ENCODE assay signal across 14 cellular contexts in the genomic region with DNA sequence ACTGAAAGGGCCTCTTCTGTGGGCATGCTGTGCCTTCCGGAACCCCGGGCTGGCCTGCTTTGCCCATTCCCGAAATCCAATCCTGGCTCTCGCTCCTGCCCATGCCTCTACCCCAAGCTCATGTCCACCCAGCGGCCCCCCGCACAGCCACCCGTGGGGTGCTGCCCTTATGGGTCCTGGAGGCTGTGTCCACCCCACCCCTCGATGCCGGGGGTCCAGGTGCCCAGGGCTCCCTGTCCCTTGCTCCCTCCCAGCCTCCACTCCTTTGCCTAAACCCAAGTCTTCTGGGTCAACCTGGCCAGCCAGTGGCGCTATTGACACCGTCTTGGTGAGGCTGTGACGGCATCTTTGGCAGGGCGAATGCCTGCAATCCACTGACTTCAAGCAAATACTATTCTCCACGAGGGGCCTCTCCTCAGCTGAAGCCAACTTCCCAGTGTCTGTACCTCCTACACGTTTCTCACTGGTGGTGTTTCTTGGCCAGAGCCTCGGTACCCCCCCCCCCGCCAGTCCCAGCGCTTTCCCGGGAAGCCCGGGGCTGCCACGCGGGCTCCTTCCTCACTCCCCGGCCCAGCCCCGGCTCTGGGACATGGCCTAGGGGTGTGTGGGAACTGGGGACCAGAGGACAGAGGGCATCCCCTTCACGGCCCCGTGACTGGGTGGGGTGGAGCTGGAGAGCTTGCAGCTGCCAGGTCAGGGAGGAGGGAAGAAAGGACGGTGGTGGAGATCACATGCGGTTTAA. TPM values are rescaled to one million over a fixed set of nuclear protein-coding genes. Genes with fewer than 3 reads are reported as not detected.
DNase-seq lines count a peak whose midpoint lies in the region; ATAC-seq and TF ChIP-seq lines count a peak whose summit lies in the region.
"Had no signal": no experiment of that assay in that cellular context is flagged by ENCODE, and none has a peak within 500 bp of the region (broad histone marks: within the 10 kb centered on the region; RNA-seq: fewer than 3 reads in every experiment).

No MANE protein-coding gene starts in this region.

- H3K4me2 ChIP-seq in mammary epithelial cell (ENCODE audit: insufficient read depth, low read depth, low read length), result no peak overlapping the region

- no peak overlapping the region for H2AFZ ChIP-seq in mammary epithelial cell (ENCODE audit: low read depth, low read length)

- in situ Hi-C loops in mammary epithelial cell (cut with MboI; ENCODE audit: low sequenced_read_pairs in 2 of 2), result no loop called here

- TF ChIP-seq CTCF in breast epithelium (IDR thresholded peaks at IDR 0.05) (no peak), mammary epithelial cell (conservative IDR thresholded peaks at IDR 0.05 in 1 of 2, IDR thresholded peaks at IDR 0.05 in 1 of 2; ENCODE audit: extremely low read depth in 1 of 2, insufficient read depth in 1 of 2, low read depth in 1 of 2, low read length in 2 of 2) (no peak), heart right ventricle (IDR thresholded peaks at IDR 0.05) (peak in 1 of 9 donors; percentile 17), upper lobe of left lung (IDR thresholded peaks at IDR 0.05) (no peak)

- H3K9me3 ChIP-seq in breast epithelium (no peaks in the 10 kb centered on the region), mammary epithelial cell (replicated peaks; ENCODE audit: insufficient read depth, low read length) (no peaks in the 10 kb centered on the region), heart right ventricle (no peaks in the 10 kb centered on the region), upper lobe of left lung (no peaks in the 10 kb centered on the region)

- WGBS in mammary epithelial cell (ENCODE audit: low coverage, missing lambda C conversion rate), result 72% methylated on average over 14 of the region's 28 CpGs
- WGBS in heart right ventricle, 2 donors, result 63 to 65% methylated on average over 28 of the region's 28 CpGs
- 68 to 75% methylated on average over 15 to 23 of the region's 28 CpGs for WGBS in upper lobe of left lung, 2 donors

- H3K4me1 ChIP-seq in breast epithelium, result no peaks in the 10 kb centered on the region
- H3K4me1 ChIP-seq in mammary epithelial cell (ENCODE audit: insufficient read depth, low read length), result no peaks in the 10 kb centered on the region
- peaks cover 0 to 6% (median 0%) of the 10 kb centered on the region in 9 donors for H3K4me1 ChIP-seq in heart right ventricle
- no peaks in the 10 kb centered on the region for H3K4me1 ChIP-seq in upper lobe of left lung

- peak overlapping the region in 1 of 3 donors; percentile 35 for H3K4me3 ChIP-seq in breast epithelium
- no peak overlapping the region for H3K4me3 ChIP-seq in mammary epithelial cell (replicated peaks in 1 of 3; ENCODE audit: insufficient read depth in 1 of 3, low read depth in 2 of 3, low read length in 3 of 3)
- no peak overlapping the region for H3K4me3 ChIP-seq in heart right ventricle
- no peak overlapping the region for H3K4me3 ChIP-seq in upper lobe of left lung

- H4K20me1 ChIP-seq in mammary epithelial cell (ENCODE audit: insufficient read depth, low read length), result peaks cover 14% of the 10 kb centered on the region

- H3K27me3 ChIP-seq in breast epithelium, result no peaks in the 10 kb centered on the region
- no peaks in the 10 kb centered on the region for H3K27me3 ChIP-seq in mammary epithelial cell (ENCODE audit: insufficient read depth, low read length)
- H3K27me3 ChIP-seq in heart right ventricle, result no peaks in the 10 kb centered on the region
- no peaks in the 10 kb centered on the region for H3K27me3 ChIP-seq in upper lobe of left lung

- BruUV-seq in mammary epithelial cell (replicated peaks; lab: Mats Ljungman, UMichigan), result no TSS peak

- CTCF ChIA-PET in mammary epithelial cell (lab: Charles Lee; ENCODE audit: low non-redundant PET), result interaction anchor here (0.6 kb wide), 1 partner anchor 20 kb away, joined by 11 read pairs; a partner anchor contains a TSS

- DNase-seq in breast epithelium (ENCODE audit: low spot score in 2 of 2), result peak in 1 of 2 donors; percentile 64
- no peak for DNase-seq in mammary epithelial cell
- DNase-seq in heart right ventricle, result no peak
- peak in 1 of 2 donors; percentile 75 for DNase-seq in upper lobe of left lung
- no peak for DNase-seq in NCI-H2227 (lab: John Stamatoyannopoulos, UW; ENCODE audit: unreplicated experiment)
- DNase-seq: ACHN; activated B cell treated with CpG ODN at 0.5 μM for 24 hours; activated T-cell treated with anti-CD3 and anti-CD28 coated beads, Interleukin-2, amount 50 U/mL, for 48 hours; DMS79; immature natural killer cell; naive thymus-derived CD8-positive, alpha-beta T cell; stimulated activated CD4-positive, alpha-beta T cell treated with anti-CD3 and anti-CD28 coated beads, Interleukin-15, amount 100 ng/mL, for 24 hours had no signal

- TF ChIP-seq EP300 in upper lobe of left lung (IDR thresholded peaks at IDR 0.05), result no peak

- H3K79me2 ChIP-seq in mammary epithelial cell (ENCODE audit: insufficient read depth, low read length), result peaks cover 11% of the 10 kb centered on the region

- no peak for TF ChIP-seq POLR2A in breast epithelium (IDR thresholded peaks at IDR 0.05)
- TF ChIP-seq POLR2A in upper lobe of left lung (IDR thresholded peaks at IDR 0.05), result peak in 1 of 4 donors; percentile 18

- H3K36me3 ChIP-seq in breast epithelium, result peaks cover 22% of the 10 kb centered on the region
- peaks cover 23% of the 10 kb centered on the region for H3K36me3 ChIP-seq in mammary epithelial cell (ENCODE audit: insufficient read depth, low read length)
- H3K36me3 ChIP-seq in heart right ventricle, result peaks cover 0 to 45% (median 25%) of the 10 kb centered on the region in 9 donors
- peaks cover 37 to 52% (median 46%) of the 10 kb centered on the region in 4 donors for H3K36me3 ChIP-seq in upper lobe of left lung

- H3K27ac ChIP-seq in breast epithelium (peak overlapping the region; percentile 50 to 82), mammary epithelial cell (ENCODE audit: insufficient read depth, low read depth, low read length) (no peak overlapping the region), heart right ventricle (no peak overlapping the region), upper lobe of left lung (peak overlapping the region in 1 of 4 donors; percentile 21)
- H3K27ac ChIP-seq: HL-60 had no signal

- intact Hi-C loops in breast epithelium (cut with DNase I; ENCODE audit: low total_unique reads) (no loop called here), mammary epithelial cell (cut with micrococcal nuclease) (no loop called here), heart right ventricle (cut with DNase I) (no loop called here)

- no peak overlapping the region for H3K9ac ChIP-seq in mammary epithelial cell (ENCODE audit: insufficient read depth, low read length)

- ATAC-seq in heart right ventricle (peak in 7 of 8 donors; percentile 16 to 69 (median 46)), upper lobe of left lung (ENCODE audit: low FRiP score in 2 of 2) (peak; percentile 4 to 40), HG02981 (IDR thresholded peaks at IDR 0.05; ENCODE audit: unreplicated experiment) (no peak)

- dilution Hi-C loops in mammary epithelial cell (cut with HindIII; ENCODE audit: low sequenced_read_pairs), result loop anchor here (10.0 kb wide), 1 partner anchor 127 kb away; no protein-coding TSS in a partner anchor

RNA-seq across cellular contexts. Expression of a gene that starts 12.2 kb away (rescaled TPM):
- total RNA-seq in breast epithelium (10 to 100 TPM; 55.0 to 96.4 (median 82.0) TPM), mammary epithelial cell (10 to 100 TPM; 59.0 to 94.2 TPM), heart right ventricle (10 to 100 TPM; 34.1 to 96.4 (median 43.1) TPM), upper lobe of left lung (100 to 1,000 TPM in 3 of 6 donors, 10 to 100 TPM in 3; 53.5 to 183 (median 106) TPM)
- polyA plus RNA-seq in mammary epithelial cell (65.9 TPM), heart right ventricle (100 to 1,000 TPM in 1 of 2 donors, 10 to 100 TPM in 1; 85.2 to 191 TPM)
- polyA minus RNA-seq in mammary epithelial cell, result 74.3 TPM

RNA-seq across cellular contexts. Expression of a gene that starts 20.2 kb away (rescaled TPM):
- 100 to 1,000 TPM in 1 of 3 donors, 10 to 100 TPM in 2; 95.4 to 590 (median 98.6) TPM for total RNA-seq in breast epithelium
- 100 to 1,000 TPM; 126 to 452 TPM for total RNA-seq in mammary epithelial cell
- polyA plus RNA-seq in mammary epithelial cell, result 217 TPM
- polyA minus RNA-seq in mammary epithelial cell, result 278 TPM
- total RNA-seq in heart right ventricle, result 10 to 100 TPM in 8 of 10 donors, 1 to 10 TPM in 2; 9.0 to 62.4 (median 17.9) TPM
- 10 to 100 TPM; 34.4 to 58.4 TPM for polyA plus RNA-seq in heart right ventricle
- total RNA-seq in upper lobe of left lung, result 100 to 1,000 TPM; 191 to 805 (median 577) TPM

RNA-seq across cellular contexts. Expression of a gene that starts 26.1 kb away (rescaled TPM):
- total RNA-seq in breast epithelium (10 to 100 TPM; 68.8 to 95.4 (median 94.4) TPM), mammary epithelial cell (10 to 100 TPM; 84.2 to 98.2 TPM), heart right ventricle (10 to 100 TPM; 68.9 to 96.6 (median 80.6) TPM), upper lobe of left lung (100 to 1,000 TPM in 4 of 6 donors, 10 to 100 TPM in 2; 55.2 to 147 (median 108) TPM)
- polyA plus RNA-seq in mammary epithelial cell (103 TPM), heart right ventricle (100 to 1,000 TPM; 102 to 183 TPM)
- polyA minus RNA-seq in mammary epithelial cell, result 65.6 TPM

RNA-seq across cellular contexts. Expression of a gene that starts 26.2 kb away (rescaled TPM):
- total RNA-seq in breast epithelium (10 to 100 TPM; 30.5 to 49.4 (median 31.8) TPM), mammary epithelial cell (10 to 100 TPM; 37.7 to 38.2 TPM), heart right ventricle (10 to 100 TPM; 13.9 to 24.9 (median 18.9) TPM), upper lobe of left lung (100 to 1,000 TPM in 1 of 6 donors, 10 to 100 TPM in 5; 25.0 to 101 (median 37.5) TPM)
- polyA plus RNA-seq in mammary epithelial cell (13.6 TPM), heart right ventricle (10 to 100 TPM; 29.3 to 30.1 TPM)
- polyA minus RNA-seq in mammary epithelial cell, result 21.2 TPM

RNA-seq across cellular contexts. Expression of a gene that starts 40.3 kb away (rescaled TPM):
- total RNA-seq in breast epithelium, result 100 to 1,000 TPM; 202 to 484 (median 228) TPM
- 10 to 100 TPM; 27.7 to 68.9 TPM for total RNA-seq in mammary epithelial cell
- 79.0 TPM for polyA plus RNA-seq in mammary epithelial cell
- 52.5 TPM for polyA minus RNA-seq in mammary epithelial cell
- total RNA-seq in heart right ventricle, result 100 to 1,000 TPM; 155 to 258 (median 187) TPM
- 100 to 1,000 TPM; 283 to 387 TPM for polyA plus RNA-seq in heart right ventricle
- 100 to 1,000 TPM; 122 to 358 (median 211) TPM for total RNA-seq in upper lobe of left lung

Comparison
In these comparisons a context has a peak if more than half of its experiments do, and no peak if none do; other contexts are left out.
1. H3K27ac ChIP-seq: peak in breast epithelium (2 of 2); none in mammary epithelial cell (single experiment) and heart right ventricle (0 of 10).